Comparison of ENCODE assay signal across 8 cellular contexts in the genomic region with DNA sequence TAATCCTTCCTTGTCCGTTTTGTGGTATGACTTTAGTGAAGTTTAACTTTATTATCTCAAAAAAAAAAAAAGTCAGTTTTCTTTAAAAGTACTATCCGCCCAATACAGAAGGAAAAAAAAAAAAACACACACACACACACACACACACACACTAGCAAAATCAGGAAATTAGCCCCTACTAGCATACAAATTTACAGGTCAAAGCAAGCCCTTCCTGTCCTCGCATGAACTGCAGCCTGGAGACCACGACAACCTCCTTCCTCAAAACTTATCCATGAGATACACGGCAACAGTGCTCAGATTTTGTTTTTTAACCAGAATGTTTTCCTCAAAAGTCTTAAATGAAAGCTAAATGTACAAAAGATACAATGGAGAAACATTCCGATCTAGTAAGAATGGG. TPM values are rescaled to one million over a fixed set of nuclear protein-coding genes. Genes with fewer than 3 reads are reported as not detected.
DNase-seq lines count a peak whose midpoint lies in the region; TF ChIP-seq lines count a peak whose summit lies in the region.

No MANE protein-coding gene starts in this region.

- DNase-seq in CD1c-positive myeloid dendritic cell (ENCODE audit: extremely low spot score) = peak; percentile 42
- peak; percentile 57 for DNase-seq in Karpas-422
- DNase-seq in ascending aorta (ENCODE audit: low spot score in 2 of 2) = no peak
- peak; percentile 59 to 66 for DNase-seq in lung microvascular endothelial cell (ENCODE audit: low read depth in 2 of 2)
- DNase-seq in stimulated activated CD4-positive, alpha-beta T cell treated with anti-CD3 and anti-CD28 coated beads, Interleukin-4, amount 100 ng/mL, for 24 hours = no peak
- no peak for DNase-seq in central memory CD4-positive, alpha-beta T cell
- DNase-seq in anterior cingulate cortex (lab: John Stamatoyannopoulos, UW) = no peak
- DNase-seq in NCI-H2081 (lab: John Stamatoyannopoulos, UW) = no peak

- H3K27ac ChIP-seq in Karpas-422 (ENCODE audit: low read length) (peak overlapping the region; percentile 66), ascending aorta (peak overlapping the region; percentile 5 to 62)

- H3K4me1 ChIP-seq in Karpas-422 (ENCODE audit: low read length) (peaks cover 49% of the 10 kb centered on the region), ascending aorta (peaks cover 3 to 25% of the 10 kb centered on the region in 2 donors)

- peak overlapping the region; percentile 46 for H3K4me2 ChIP-seq in Karpas-422 (ENCODE audit: low read depth, low read length, poor library complexity, severe bottlenecking)

- H3K27me3 ChIP-seq in Karpas-422 (ENCODE audit: low read length) = no peaks in the 10 kb centered on the region
- H3K27me3 ChIP-seq in ascending aorta = no peaks in the 10 kb centered on the region

- H3K36me3 ChIP-seq in Karpas-422 (ENCODE audit: insufficient read depth, low read length) = 0 out of 2 replicates have a peak, but pooled peaks cover 3% of the 10 kb centered on the region
- peaks cover 13 to 18% of the 10 kb centered on the region in 2 donors for H3K36me3 ChIP-seq in ascending aorta

- H2AFZ ChIP-seq in Karpas-422 (ENCODE audit: low read length) = no peak overlapping the region

- H4K20me1 ChIP-seq in Karpas-422 (ENCODE audit: insufficient read depth, low read depth, low read length) = no peaks in the 10 kb centered on the region

- H3K4me3 ChIP-seq in Karpas-422 (ENCODE audit: low read length) (0 out of 2 replicates have a peak overlapping the region, but pooled peaks have one; percentile 11), ascending aorta (no peak overlapping the region)

- TF ChIP-seq CTCF in ascending aorta (IDR thresholded peaks at IDR 0.05) = no peak

- no peaks in the 10 kb centered on the region for H3K9me3 ChIP-seq in Karpas-422 (ENCODE audit: low read length)
- no peaks in the 10 kb centered on the region for H3K9me3 ChIP-seq in ascending aorta

- H3K9me2 ChIP-seq in Karpas-422 (replicated peaks; ENCODE audit: insufficient read depth, low read length) = no peaks in the 10 kb centered on the region

- intact Hi-C loops in ascending aorta (cut with DNase I) = no loop called here

- peak overlapping the region; percentile 35; the same call in 1 of the 2 replicates for H3K9ac ChIP-seq in Karpas-422 (ENCODE audit: low read length)

- H3K79me2 ChIP-seq in Karpas-422 (ENCODE audit: low read length) = peaks cover 89% of the 10 kb centered on the region

RNA-seq across cellular contexts. Expression of a gene that starts 16.2 kb away (rescaled TPM):
- total RNA-seq in Karpas-422 (2014; rRNA removed; shearing (Covaris generic); ENCODE audit: low replicate concordance) = 95.2 and 127 TPM in 2 replicates
- total RNA-seq in ascending aorta = 81.0 TPM
- total RNA-seq in lung microvascular endothelial cell = 57.3 and 85.1 TPM in 2 replicates

RNA-seq across cellular contexts. Expression of a gene that starts 17.9 kb away (rescaled TPM):
- total RNA-seq in Karpas-422 (2014; rRNA removed; shearing (Covaris generic); ENCODE audit: low replicate concordance) = 43.4 and 48.2 TPM in 2 replicates
- total RNA-seq in ascending aorta (6.2 TPM), lung microvascular endothelial cell (5.7 and 7.5 TPM in 2 replicates)

Comparison
In these comparisons a context has a peak if more than half of its experiments do, and no peak if none do; other contexts are left out.
1. DNase-seq: peak in CD1c-positive myeloid dendritic cell (single experiment), Karpas-422 (single experiment) and lung microvascular endothelial cell (2 of 2); none in ascending aorta (0 of 2), stimulated activated CD4-positive, alpha-beta T cell treated with anti-CD3 and anti-CD28 coated beads, Interleukin-4, amount 100 ng/mL, for 24 hours (single experiment), central memory CD4-positive, alpha-beta T cell (single experiment), anterior cingulate cortex (0 of 58) and NCI-H2081 (0 of 2).